ENCODE assay signal across 21 cellular contexts in the genomic region with DNA sequence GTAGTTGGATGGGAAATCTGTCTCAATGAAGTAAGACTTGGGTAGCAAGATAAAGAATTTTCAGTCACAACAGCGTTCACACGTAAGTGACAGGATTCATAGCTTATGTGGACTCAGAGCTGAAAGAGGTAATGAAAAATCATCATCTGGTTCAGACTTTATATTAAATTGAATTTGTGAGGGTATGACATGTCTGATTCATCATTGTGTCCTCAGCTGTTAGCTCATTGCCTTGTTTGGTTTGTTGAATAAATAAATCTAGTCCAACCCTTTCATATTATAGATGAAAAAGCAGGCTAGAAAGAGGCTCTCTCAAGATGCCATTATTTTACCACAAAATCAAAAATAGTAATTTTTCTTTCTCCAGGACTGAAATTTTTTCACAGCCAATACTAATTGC. TPM values are rescaled to one million over a fixed set of nuclear protein-coding genes. Genes with fewer than 3 reads are reported as not detected.
DNase-seq lines count a peak whose midpoint lies in the region; ATAC-seq, FAIRE-seq and TF ChIP-seq lines count a peak whose summit lies in the region.
"Had no signal": no experiment of that assay in that cellular context is flagged by ENCODE, and none has a peak within 500 bp of the region (broad histone marks: within the 10 kb centered on the region; RNA-seq: fewer than 3 reads in every experiment).

No MANE protein-coding gene starts in this region.

- H3K27me3 Mint-ChIP-seq in activated CD4-positive, alpha-beta T cell treated with anti-CD3 and anti-CD28 coated beads for 36 hours, result no peaks in the 10 kb centered on the region
- no peaks in the 10 kb centered on the region for H3K27me3 Mint-ChIP-seq in activated CD4-positive, alpha-beta memory T cell treated with anti-CD3 and anti-CD28 coated beads for 36 hours
- H3K27me3 Mint-ChIP-seq: activated CD8-positive, alpha-beta memory T cell treated with anti-CD3 and anti-CD28 coated beads, Interleukin-2, amount 10 ng/mL, durations not matched to agents 7 days and 5 days had no signal

- FAIRE-seq in GM12891 (lab: Jason Lieb, UNC), result peak; percentile 70

- peak overlapping the region; percentile 61 for H3K4me3 Mint-ChIP-seq in activated CD4-positive, alpha-beta T cell treated with anti-CD3 and anti-CD28 coated beads for 36 hours
- peak overlapping the region; percentile 46 for H3K4me3 Mint-ChIP-seq in activated CD4-positive, alpha-beta memory T cell treated with anti-CD3 and anti-CD28 coated beads for 36 hours
- H3K4me3 Mint-ChIP-seq: activated CD8-positive, alpha-beta memory T cell treated with anti-CD3 and anti-CD28 coated beads, Interleukin-2, amount 10 ng/mL, durations not matched to agents 7 days and 5 days had no signal

- H3K9me3 Mint-ChIP-seq in activated CD4-positive, alpha-beta T cell treated with anti-CD3 and anti-CD28 coated beads for 36 hours (ENCODE audit: low read depth), result no peaks in the 10 kb centered on the region
- H3K9me3 Mint-ChIP-seq in activated CD4-positive, alpha-beta memory T cell treated with anti-CD3 and anti-CD28 coated beads for 36 hours, result no peaks in the 10 kb centered on the region

- DNase-seq in activated CD4-positive, alpha-beta T cell treated with anti-CD3 and anti-CD28 coated beads for 36 hours, result no peak
- no peak for DNase-seq in activated CD4-positive, alpha-beta T cell treated with anti-CD3 and anti-CD28 coated beads for 1 hour
- DNase-seq in GM12891 (ENCODE audit: insufficient read length, low spot score), result no peak
- no peak for DNase-seq in activated CD4-positive, alpha-beta memory T cell treated with anti-CD3 and anti-CD28 coated beads for 36 hours
- DNase-seq in myocyte (ENCODE audit: low read depth), result peak; percentile 29
- DNase-seq in UCSD-AML1 (lab: John Stamatoyannopoulos, UW; ENCODE audit: unreplicated experiment), result no peak
- no peak for DNase-seq in NCI-H345 treated with DMSO at 0.1 percent for 48 hours (lab: John Stamatoyannopoulos, UW; ENCODE audit: unreplicated experiment)
- DNase-seq: activated CD8-positive, alpha-beta memory T cell treated with anti-CD3 and anti-CD28 coated beads, Interleukin-2, amount 10 ng/mL, durations not matched to agents 7 days and 5 days; activated gamma-delta T cell; BE2C; head of caudate nucleus; NCI-H1105 treated with DMSO at 0.1 percent for 48 hours; NCI-H2081; NCI-H446; PC-9; SHP77; stomach had no signal

- H3K4me1 Mint-ChIP-seq in activated CD4-positive, alpha-beta T cell treated with anti-CD3 and anti-CD28 coated beads for 36 hours, result peaks cover 67% of the 10 kb centered on the region
- H3K4me1 Mint-ChIP-seq in activated CD4-positive, alpha-beta memory T cell treated with anti-CD3 and anti-CD28 coated beads for 36 hours (ENCODE audit: low read depth), result peaks cover 65% of the 10 kb centered on the region

- peak overlapping the region; percentile 85 for H3K27ac Mint-ChIP-seq in activated CD4-positive, alpha-beta T cell treated with anti-CD3 and anti-CD28 coated beads for 36 hours
- H3K27ac Mint-ChIP-seq in activated CD4-positive, alpha-beta memory T cell treated with anti-CD3 and anti-CD28 coated beads for 36 hours, result peak overlapping the region; percentile 46

- intact Hi-C loops in activated CD4-positive, alpha-beta T cell treated with anti-CD3 and anti-CD28 coated beads for 36 hours (cut with DNase I, micrococcal nuclease), result loop anchor here (5.0 kb wide), 2 partner anchors 47 to 187 kb away; no protein-coding TSS in a partner anchor
- intact Hi-C loops in activated CD4-positive, alpha-beta memory T cell treated with anti-CD3 and anti-CD28 coated beads for 36 hours (cut with micrococcal nuclease), result loop anchor here (1.0 to 5.0 kb wide), 3 partner anchors 16 to 433 kb away; a partner anchor contains a TSS

- CTCF ChIA-PET in activated CD4-positive, alpha-beta T cell treated with anti-CD3 and anti-CD28 coated beads for 36 hours (lab: Charles Lee), result interaction anchor here (0.6 to 1.4 kb wide), 2 partner anchors 9 to 130 kb away, joined by 4 read pairs; no protein-coding TSS in a partner anchor
- CTCF ChIA-PET in activated CD4-positive, alpha-beta memory T cell treated with anti-CD3 and anti-CD28 coated beads for 36 hours (lab: Charles Lee), result no interaction called here

- POLR2A ChIA-PET in activated CD4-positive, alpha-beta T cell treated with anti-CD3 and anti-CD28 coated beads for 36 hours (lab: Charles Lee), result no interaction called here
- POLR2A ChIA-PET in activated CD4-positive, alpha-beta memory T cell treated with anti-CD3 and anti-CD28 coated beads for 36 hours (lab: Charles Lee), result interaction anchor here (1.0 kb wide), 1 partner anchor 8 kb away, joined by 4 read pairs; no protein-coding TSS in a partner anchor

- ATAC-seq in activated CD4-positive, alpha-beta T cell treated with anti-CD3 and anti-CD28 coated beads for 36 hours, result peak; percentile 14
- ATAC-seq in HG03565 (IDR thresholded peaks at IDR 0.05; ENCODE audit: unreplicated experiment), result no peak
- ATAC-seq: A549; activated CD8-positive, alpha-beta memory T cell treated with anti-CD3 and anti-CD28 coated beads, Interleukin-2, amount 10 ng/mL, durations not matched to agents 7 days and 5 days had no signal

- TF ChIP-seq POLR2A in GM12891 (IDR thresholded peaks at IDR 0.05; ENCODE audit: low read depth, low read length), result no peak

- H3K36me3 Mint-ChIP-seq in activated CD4-positive, alpha-beta T cell treated with anti-CD3 and anti-CD28 coated beads for 36 hours (ENCODE audit: low read depth), result no peaks in the 10 kb centered on the region
- no peaks in the 10 kb centered on the region for H3K36me3 Mint-ChIP-seq in activated CD4-positive, alpha-beta memory T cell treated with anti-CD3 and anti-CD28 coated beads for 36 hours

TF ChIP-seq in GM12891, 5 proteins besides CTCF, POLR2A, EP300 and RAD21:
- TF ChIP-seq POU2F2 (IDR thresholded peaks at IDR 0.05; ENCODE audit: low read depth, low read length) (no peak), POLR2AphosphoS5 (IDR thresholded peaks at IDR 0.05; ENCODE audit: low read depth, low read length) (no peak), PAX5 (IDR thresholded peaks at IDR 0.05; ENCODE audit: insufficient read depth, low read length, severe bottlenecking) (no peak), SPI1 (IDR thresholded peaks at IDR 0.05; ENCODE audit: low read depth, low read length) (no peak), TAF1 (IDR thresholded peaks at IDR 0.05; ENCODE audit: low read depth, low read length) (no peak)
TF ChIP-seq in GM12891: peak in this region for 0.

RNA-seq across cellular contexts. Expression of a gene that starts 2.7 kb away (rescaled TPM):
- total RNA-seq in activated CD4-positive, alpha-beta T cell treated with anti-CD3 and anti-CD28 coated beads for 36 hours, result 1 to 10 TPM; 3.1 TPM
- polyA plus RNA-seq in GM12891 (2012; ENCODE audit: low read depth, missing spikeins), result 6.3 TPM
- 1 to 10 TPM; 1.8 to 2.5 TPM for total RNA-seq in activated CD4-positive, alpha-beta memory T cell treated with anti-CD3 and anti-CD28 coated beads for 36 hours
- 1.1 and 9.5 TPM in 2 replicates for total RNA-seq in myocyte
- 0.44 TPM for polyA plus RNA-seq in myocyte (2012)
- total RNA-seq: Daoy, PC-9 had no signal
- polyA plus RNA-seq: A549, mammary epithelial cell had no signal
